In genomic region chr1:172954476-172955150, GRCh38 we compare ENCODE assay signal across 1 cellular context.
TF ChIP-seq lines count a peak whose summit lies in the region.

No MANE protein-coding gene starts in this region.

TF ChIP-seq in IMR-90, 13 proteins besides CTCF, POLR2A, EP300 and RAD21:
- TF ChIP-seq BHLHE40 (IDR thresholded peaks at IDR 0.05; ENCODE audit: low read depth, low read length), result no peak
